In genomic region chr16:84758627-84759026, GRCh38 we compare ENCODE assay signal across 15 cellular contexts. TPM values are rescaled to one million over a fixed set of nuclear protein-coding genes. Genes with fewer than 3 reads are reported as not detected.
A peak's percentile ranks its signal among the peaks of the same experiment; 100 is the strongest.
DNase-seq lines count a peak whose midpoint lies in the region; ATAC-seq and TF ChIP-seq lines count a peak whose summit lies in the region.
"Had no signal": no experiment of that assay in that cellular context is flagged by ENCODE, and none has a peak within 500 bp of the region (broad histone marks: within the 10 kb centered on the region; RNA-seq: fewer than 3 reads in every experiment).

No MANE protein-coding gene starts in this region.

- H3K4me3 Mint-ChIP-seq in activated naive CD8-positive, alpha-beta T cell: peak overlapping the region; percentile 66
- H3K4me3 Mint-ChIP-seq in activated naive CD8-positive, alpha-beta T cell treated with anti-CD3 and anti-CD28 coated beads, Interleukin-2, amount 50 U/mL, for 24 hours: no peak overlapping the region
- H3K4me3 Mint-ChIP-seq in T-helper 17 cell: peak overlapping the region; percentile 84
- H3K4me3 Mint-ChIP-seq in stimulated activated effector memory CD8-positive, alpha-beta T cell treated with anti-CD3 and anti-CD28 coated beads, Interleukin-12 subunit alpha, Interleukin-12 subunit beta, amount 100 ng/mL, for 72 hours: no peak overlapping the region
- no peak overlapping the region for H3K4me3 Mint-ChIP-seq in activated CD4-positive, alpha-beta T cell treated with anti-CD3 and anti-CD28 coated beads for 36 hours
- H3K4me3 Mint-ChIP-seq: neural crest cell had no signal

- no peaks in the 10 kb centered on the region for H3K36me3 ChIP-seq in hepatocyte (replicated peaks; ENCODE audit: insufficient read depth, low read depth)

- no peaks in the 10 kb centered on the region for H3K27me3 ChIP-seq in hepatocyte

- peak overlapping the region; percentile 24 for H3K4me2 ChIP-seq in hepatocyte

- H3K9me2 ChIP-seq in hepatocyte (replicated peaks; ENCODE audit: insufficient read depth): no peaks in the 10 kb centered on the region

- H3K9me3 ChIP-seq in T-helper 17 cell (ENCODE audit: control insufficient read depth, low read length, poor library complexity, severe bottlenecking) (no peaks in the 10 kb centered on the region), hepatocyte (ENCODE audit: low read depth) (no peaks in the 10 kb centered on the region)

- H3K9me3 Mint-ChIP-seq in activated naive CD8-positive, alpha-beta T cell (ENCODE audit: low read depth): no peaks in the 10 kb centered on the region
- H3K9me3 Mint-ChIP-seq in activated naive CD8-positive, alpha-beta T cell treated with anti-CD3 and anti-CD28 coated beads, Interleukin-2, amount 50 U/mL, for 24 hours: no peaks in the 10 kb centered on the region
- no peaks in the 10 kb centered on the region for H3K9me3 Mint-ChIP-seq in stimulated activated effector memory CD8-positive, alpha-beta T cell treated with anti-CD3 and anti-CD28 coated beads, Interleukin-12 subunit alpha, Interleukin-12 subunit beta, amount 100 ng/mL, for 72 hours
- no peaks in the 10 kb centered on the region for H3K9me3 Mint-ChIP-seq in activated CD4-positive, alpha-beta T cell treated with anti-CD3 and anti-CD28 coated beads for 36 hours (ENCODE audit: low read depth)
- H3K9me3 Mint-ChIP-seq: immature natural killer cell, neural crest cell had no signal

- no peak for ATAC-seq in activated naive CD8-positive, alpha-beta T cell treated with anti-CD3 and anti-CD28 coated beads, Interleukin-2, amount 50 U/mL, for 24 hours
- ATAC-seq in T-helper 17 cell: no peak
- no peak for ATAC-seq in stimulated activated effector memory CD8-positive, alpha-beta T cell treated with anti-CD3 and anti-CD28 coated beads, Interleukin-12 subunit alpha, Interleukin-12 subunit beta, amount 100 ng/mL, for 72 hours
- ATAC-seq in activated CD4-positive, alpha-beta T cell treated with anti-CD3 and anti-CD28 coated beads for 36 hours: no peak

- DNase-seq in activated naive CD8-positive, alpha-beta T cell treated with anti-CD3 and anti-CD28 coated beads, Interleukin-2, amount 50 U/mL, for 24 hours: no peak
- no peak for DNase-seq in T-helper 17 cell
- no peak for DNase-seq in hepatocyte (ENCODE audit: low spot score)
- no peak for DNase-seq in stimulated activated effector memory CD8-positive, alpha-beta T cell treated with anti-CD3 and anti-CD28 coated beads, Interleukin-12 subunit alpha, Interleukin-12 subunit beta, amount 100 ng/mL, for 72 hours (ENCODE audit: low spot score in 2 of 2)
- DNase-seq in effector CD8-positive, alpha-beta T cell (lab: John Stamatoyannopoulos, UW): no peak
- no peak for DNase-seq in NCI-H2196 treated with DMSO at 0.1 percent for 48 hours (lab: John Stamatoyannopoulos, UW; ENCODE audit: unreplicated experiment)
- no peak for DNase-seq in activated CD4-positive, alpha-beta T cell treated with anti-CD3 and anti-CD28 coated beads for 36 hours
- DNase-seq: aorta, erythroblast, NCI-H1436 treated with DMSO at 0.1 percent for 48 hours, retina, RPMI8226 had no signal

- H4K20me1 ChIP-seq in hepatocyte (ENCODE audit: insufficient read depth, poor library complexity, severe bottlenecking): peaks cover 8% of the 10 kb centered on the region

- peaks cover 78% of the 10 kb centered on the region for H3K79me2 ChIP-seq in hepatocyte

- H3K4me1 ChIP-seq in hepatocyte (ENCODE audit: insufficient read depth): peaks cover 25% of the 10 kb centered on the region

- no peak overlapping the region for H2AFZ ChIP-seq in hepatocyte

- WGBS in hepatocyte (ENCODE audit: low lambda C conversion rate, missing lambda C conversion rate): 60% methylated on average over 7 of the region's 7 CpGs

- no peaks in the 10 kb centered on the region for H3K27me3 Mint-ChIP-seq in activated naive CD8-positive, alpha-beta T cell
- no peaks in the 10 kb centered on the region for H3K27me3 Mint-ChIP-seq in activated naive CD8-positive, alpha-beta T cell treated with anti-CD3 and anti-CD28 coated beads, Interleukin-2, amount 50 U/mL, for 24 hours
- H3K27me3 Mint-ChIP-seq in T-helper 17 cell: no peaks in the 10 kb centered on the region
- no peaks in the 10 kb centered on the region for H3K27me3 Mint-ChIP-seq in activated CD4-positive, alpha-beta T cell treated with anti-CD3 and anti-CD28 coated beads for 36 hours

- peaks cover 59% of the 10 kb centered on the region for H3K4me1 Mint-ChIP-seq in activated naive CD8-positive, alpha-beta T cell (ENCODE audit: low read depth)
- H3K4me1 Mint-ChIP-seq in activated naive CD8-positive, alpha-beta T cell treated with anti-CD3 and anti-CD28 coated beads, Interleukin-2, amount 50 U/mL, for 24 hours: peaks cover 43% of the 10 kb centered on the region
- H3K4me1 Mint-ChIP-seq in T-helper 17 cell: peaks cover 67% of the 10 kb centered on the region
- peaks cover 69% of the 10 kb centered on the region for H3K4me1 Mint-ChIP-seq in stimulated activated effector memory CD8-positive, alpha-beta T cell treated with anti-CD3 and anti-CD28 coated beads, Interleukin-12 subunit alpha, Interleukin-12 subunit beta, amount 100 ng/mL, for 72 hours
- peaks cover 53% of the 10 kb centered on the region for H3K4me1 Mint-ChIP-seq in activated CD4-positive, alpha-beta T cell treated with anti-CD3 and anti-CD28 coated beads for 36 hours

- peak overlapping the region; percentile 75 for H3K27ac Mint-ChIP-seq in activated naive CD8-positive, alpha-beta T cell
- H3K27ac Mint-ChIP-seq in activated naive CD8-positive, alpha-beta T cell treated with anti-CD3 and anti-CD28 coated beads, Interleukin-2, amount 50 U/mL, for 24 hours: no peak overlapping the region
- H3K27ac Mint-ChIP-seq in T-helper 17 cell: peak overlapping the region; percentile 100
- H3K27ac Mint-ChIP-seq in stimulated activated effector memory CD8-positive, alpha-beta T cell treated with anti-CD3 and anti-CD28 coated beads, Interleukin-12 subunit alpha, Interleukin-12 subunit beta, amount 100 ng/mL, for 72 hours: peak overlapping the region; percentile 23
- no peak overlapping the region for H3K27ac Mint-ChIP-seq in activated CD4-positive, alpha-beta T cell treated with anti-CD3 and anti-CD28 coated beads for 36 hours

- POLR2A ChIA-PET in activated CD4-positive, alpha-beta T cell treated with anti-CD3 and anti-CD28 coated beads for 36 hours (lab: Charles Lee): no interaction called here

- TF ChIP-seq CTCF in hepatocyte (IDR thresholded peaks at IDR 0.05; ENCODE audit: poor library complexity): no peak

- intact Hi-C loops in activated CD4-positive, alpha-beta T cell treated with anti-CD3 and anti-CD28 coated beads for 36 hours (cut with DNase I, micrococcal nuclease): no loop called here

- CTCF ChIA-PET in activated CD4-positive, alpha-beta T cell treated with anti-CD3 and anti-CD28 coated beads for 36 hours (lab: Charles Lee): interaction anchor here (0.8 to 1.9 kb wide), 5 partner anchors 10 to 218 kb away, joined by 3 to 5 read pairs (median 4); no protein-coding TSS in a partner anchor

- no peak overlapping the region for H3K4me3 ChIP-seq in hepatocyte

- H3K36me3 Mint-ChIP-seq in activated naive CD8-positive, alpha-beta T cell: peaks cover 5% of the 10 kb centered on the region
- H3K36me3 Mint-ChIP-seq in activated naive CD8-positive, alpha-beta T cell treated with anti-CD3 and anti-CD28 coated beads, Interleukin-2, amount 50 U/mL, for 24 hours (ENCODE audit: low read depth): peaks cover 38% of the 10 kb centered on the region
- H3K36me3 Mint-ChIP-seq in T-helper 17 cell (ENCODE audit: low read depth): peaks cover 4% of the 10 kb centered on the region
- peaks cover 66% of the 10 kb centered on the region for H3K36me3 Mint-ChIP-seq in stimulated activated effector memory CD8-positive, alpha-beta T cell treated with anti-CD3 and anti-CD28 coated beads, Interleukin-12 subunit alpha, Interleukin-12 subunit beta, amount 100 ng/mL, for 72 hours
- H3K36me3 Mint-ChIP-seq in activated CD4-positive, alpha-beta T cell treated with anti-CD3 and anti-CD28 coated beads for 36 hours (ENCODE audit: low read depth): peaks cover 41% of the 10 kb centered on the region

- H3K27ac ChIP-seq in hepatocyte: peak overlapping the region; percentile 51

RNA-seq across cellular contexts. Expression of gene USP10, which starts 58.8 kb away (rescaled TPM):
- total RNA-seq in T-helper 17 cell (100 to 1,000 TPM; 169 to 221 TPM), hepatocyte (50.3 and 53.1 TPM in 2 replicates)
- polyA plus RNA-seq in hepatocyte: 54.8 and 62.4 TPM in 2 replicates
- 100 to 1,000 TPM; 117 to 133 TPM for total RNA-seq in activated CD4-positive, alpha-beta T cell treated with anti-CD3 and anti-CD28 coated beads for 36 hours

Comparison
In these comparisons a context has a peak if more than half of its experiments do, and no peak if none do; other contexts are left out.
1. H3K27ac Mint-ChIP-seq: peak in activated naive CD8-positive, alpha-beta T cell (single experiment), T-helper 17 cell (single experiment) and stimulated activated effector memory CD8-positive, alpha-beta T cell treated with anti-CD3 and anti-CD28 coated beads, Interleukin-12 subunit alpha, Interleukin-12 subunit beta, amount 100 ng/mL, for 72 hours (single experiment); none in activated naive CD8-positive, alpha-beta T cell treated with anti-CD3 and anti-CD28 coated beads, Interleukin-2, amount 50 U/mL, for 24 hours (single experiment) and activated CD4-positive, alpha-beta T cell treated with anti-CD3 and anti-CD28 coated beads for 36 hours (single experiment).
2. H3K4me3 Mint-ChIP-seq: peak in activated naive CD8-positive, alpha-beta T cell (single experiment) and T-helper 17 cell (single experiment); none in activated naive CD8-positive, alpha-beta T cell treated with anti-CD3 and anti-CD28 coated beads, Interleukin-2, amount 50 U/mL, for 24 hours (single experiment), stimulated activated effector memory CD8-positive, alpha-beta T cell treated with anti-CD3 and anti-CD28 coated beads, Interleukin-12 subunit alpha, Interleukin-12 subunit beta, amount 100 ng/mL, for 72 hours (single experiment) and activated CD4-positive, alpha-beta T cell treated with anti-CD3 and anti-CD28 coated beads for 36 hours (single experiment).